In genomic region chr9:112680731-112681402, GRCh38 we compare ENCODE assay signal across 22 cellular contexts. TPM values are rescaled to one million over a fixed set of nuclear protein-coding genes. Genes with fewer than 3 reads are reported as not detected.
A peak's percentile ranks its signal among the peaks of the same experiment; 100 is the strongest.
DNase-seq lines count a peak whose midpoint lies in the region; ATAC-seq and TF ChIP-seq lines count a peak whose summit lies in the region.
"Had no signal": no experiment of that assay in that cellular context is flagged by ENCODE, and none has a peak within 500 bp of the region (broad histone marks: within the 10 kb centered on the region; RNA-seq: fewer than 3 reads in every experiment).

No MANE protein-coding gene starts in this region.

- H2BK120ac ChIP-seq in mesendoderm (ENCODE audit: low read depth, low read length), result no peak overlapping the region

- DNase-seq in epithelial cell of proximal tubule (ENCODE audit: low read depth) (peak; percentile 2), mesendoderm (peak; percentile 64), T-helper 1 cell (no peak), NCI-H2107 treated with DMSO at 0.1 percent for 48 hours (lab: John Stamatoyannopoulos, UW; ENCODE audit: unreplicated experiment) (no peak)
- no peak for DNase-seq in CD4-positive, alpha-beta T cell
- DNase-seq in activated CD4-positive, alpha-beta memory T cell treated with anti-CD3 and anti-CD28 coated beads, Interleukin-2, amount 10 ng/mL, durations not matched to agents 7 days and 5 days, result no peak
- DNase-seq: AML-193, GF-D8, IMR-90, Karpas-422, NCI-H1092, NCI-H1436 treated with DMSO at 0.1 percent for 48 hours, NCI-H2081, NCI-H524 treated with DMSO at 0.1 percent for 48 hours, PC-3, RPMI8226, SHP77 treated with DMSO at 0.1 percent for 48 hours, SK-N-SH had no signal

- H2AK5ac ChIP-seq in mesendoderm (ENCODE audit: low read length), result no peak overlapping the region

- H3K36me3 Mint-ChIP-seq in CD4-positive, alpha-beta T cell (ENCODE audit: low read depth), result peaks cover 13% of the 10 kb centered on the region
- H3K36me3 Mint-ChIP-seq in activated CD4-positive, alpha-beta memory T cell treated with anti-CD3 and anti-CD28 coated beads, Interleukin-2, amount 10 ng/mL, durations not matched to agents 7 days and 5 days (ENCODE audit: low read depth), result peaks cover 22% of the 10 kb centered on the region

- no peak overlapping the region for H3K4me3 ChIP-seq in HEK293 (ENCODE audit: low read depth, low read length)
- H3K4me3 ChIP-seq in epithelial cell of proximal tubule (ENCODE audit: low read depth, low read length), result no peak overlapping the region
- no peak overlapping the region for H3K4me3 ChIP-seq in mesendoderm (ENCODE audit: low read length)
- H3K4me3 ChIP-seq: HAP-1 had no signal

- no peak overlapping the region for H2BK15ac ChIP-seq in mesendoderm (replicated peaks; ENCODE audit: low read depth)

- no peak overlapping the region for H3K18ac ChIP-seq in mesendoderm (ENCODE audit: low read length)

- peaks cover 4% of the 10 kb centered on the region for H3K27me3 Mint-ChIP-seq in CD4-positive, alpha-beta T cell
- H3K27me3 Mint-ChIP-seq in activated CD4-positive, alpha-beta memory T cell treated with anti-CD3 and anti-CD28 coated beads, Interleukin-2, amount 10 ng/mL, durations not matched to agents 7 days and 5 days, result peaks cover 1% of the 10 kb centered on the region

- no peak for TF ChIP-seq CTCF in HEK293 (tag by site-specific recombination; IDR thresholded peaks at IDR 0.05)
- TF ChIP-seq CTCF in epithelial cell of proximal tubule (conservative IDR thresholded peaks at IDR 0.05; ENCODE audit: low read depth, low read length), result no peak
- TF ChIP-seq CTCF in CD4-positive, alpha-beta T cell (IDR thresholded peaks at IDR 0.05), result no peak

- no peak overlapping the region for H3K23ac ChIP-seq in mesendoderm (ENCODE audit: low read length)

- no peak overlapping the region for H2BK5ac ChIP-seq in mesendoderm (ENCODE audit: low read length)

- no peak overlapping the region for H4K5ac ChIP-seq in mesendoderm (ENCODE audit: low read length)

- peaks cover 10% of the 10 kb centered on the region for H3K4me1 Mint-ChIP-seq in CD4-positive, alpha-beta T cell (ENCODE audit: low read depth)
- peaks cover 6% of the 10 kb centered on the region for H3K4me1 Mint-ChIP-seq in activated CD4-positive, alpha-beta memory T cell treated with anti-CD3 and anti-CD28 coated beads, Interleukin-2, amount 10 ng/mL, durations not matched to agents 7 days and 5 days

- H3K27ac ChIP-seq in HEK293 (ENCODE audit: extremely low read depth, low read depth, low read length) (no peak overlapping the region), mesendoderm (ENCODE audit: low read depth, low read length) (no peak overlapping the region)
- H3K27ac ChIP-seq in CD4-positive, alpha-beta T cell (ENCODE audit: low read depth, low read length), result no peak overlapping the region
- H3K27ac ChIP-seq: C4-2B, HL-60 had no signal

- H3K4me2 ChIP-seq in mesendoderm (ENCODE audit: low read length), result no peak overlapping the region
- H3K4me2 ChIP-seq: SK-N-SH had no signal

- no peak overlapping the region for H3K4ac ChIP-seq in mesendoderm (ENCODE audit: low read depth, low read length)

- POLR2A ChIA-PET in HEK293 (lab: Yijun Ruan, JAX), result no interaction called here
- POLR2A ChIA-PET in CD4-positive, alpha-beta T cell (lab: Charles Lee), result no interaction called here
- POLR2A ChIA-PET in activated CD4-positive, alpha-beta memory T cell treated with anti-CD3 and anti-CD28 coated beads, Interleukin-2, amount 10 ng/mL, durations not matched to agents 7 days and 5 days (lab: Charles Lee), result interaction anchor here (0.6 kb wide), 1 partner anchor 190 kb away, joined by 3 read pairs; no protein-coding TSS in a partner anchor

- intact Hi-C loops in CD4-positive, alpha-beta T cell (cut with DNase I, micrococcal nuclease), result no loop called here

- H3K9me3 Mint-ChIP-seq in CD4-positive, alpha-beta T cell, result peaks cover 12% of the 10 kb centered on the region
- H3K9me3 Mint-ChIP-seq in activated CD4-positive, alpha-beta memory T cell treated with anti-CD3 and anti-CD28 coated beads, Interleukin-2, amount 10 ng/mL, durations not matched to agents 7 days and 5 days, result peaks cover 15% of the 10 kb centered on the region

- no peak overlapping the region for H3K9ac ChIP-seq in mesendoderm (ENCODE audit: low read length)
- H3K9ac ChIP-seq: SK-N-SH had no signal

- ATAC-seq in CD4-positive, alpha-beta T cell (ENCODE audit: poor library complexity), result no peak
- ATAC-seq: PC-3 had no signal

- no peaks in the 10 kb centered on the region for H3K79me1 ChIP-seq in mesendoderm (ENCODE audit: low read length)

- H3K27ac Mint-ChIP-seq in CD4-positive, alpha-beta T cell, result no peak overlapping the region
- H3K27ac Mint-ChIP-seq in activated CD4-positive, alpha-beta memory T cell treated with anti-CD3 and anti-CD28 coated beads, Interleukin-2, amount 10 ng/mL, durations not matched to agents 7 days and 5 days, result no peak overlapping the region

- H3K4me1 ChIP-seq in HEK293 (ENCODE audit: control insufficient read depth, insufficient read depth, low read length), result no peaks in the 10 kb centered on the region
- H3K4me1 ChIP-seq in mesendoderm (ENCODE audit: control insufficient read depth, low read depth, low read length), result peaks cover 2% of the 10 kb centered on the region
- H3K4me1 ChIP-seq: HAP-1 had no signal

- H3K4me3 Mint-ChIP-seq in CD4-positive, alpha-beta T cell, result no peak overlapping the region
- no peak overlapping the region for H3K4me3 Mint-ChIP-seq in activated CD4-positive, alpha-beta memory T cell treated with anti-CD3 and anti-CD28 coated beads, Interleukin-2, amount 10 ng/mL, durations not matched to agents 7 days and 5 days

- no CpG with 5 or more reads among the region's 6 CpGs for WGBS in mesendoderm (ENCODE audit: extremely low coverage, insufficient coverage, low lambda C conversion rate)

- H3K9me3 ChIP-seq in HEK293 (ENCODE audit: control insufficient read depth, insufficient read depth, low read depth, low read length), result no peaks in the 10 kb centered on the region
- peaks cover 17% of the 10 kb centered on the region for H3K9me3 ChIP-seq in CD4-positive, alpha-beta T cell (ENCODE audit: control insufficient read depth, low read length)
- H3K9me3 ChIP-seq: HAP-1, SK-N-SH had no signal

- H4K8ac ChIP-seq in mesendoderm (ENCODE audit: low read depth, low read length), result no peak overlapping the region

- CTCF ChIA-PET in HEK293 (lab: Yijun Ruan, JAX), result interaction anchor here (0.6 to 0.7 kb wide), 3 partner anchors 14 to 80 kb away, joined by 3 to 4 read pairs (median 3); no protein-coding TSS in a partner anchor
- CTCF ChIA-PET in CD4-positive, alpha-beta T cell (lab: Charles Lee), result no interaction called here
- CTCF ChIA-PET in activated CD4-positive, alpha-beta memory T cell treated with anti-CD3 and anti-CD28 coated beads, Interleukin-2, amount 10 ng/mL, durations not matched to agents 7 days and 5 days (lab: Charles Lee), result interaction anchor here (1.0 to 1.2 kb wide), 2 partner anchors 11 to 13 kb away, joined by 3 to 4 read pairs; no protein-coding TSS in a partner anchor

- H3K56ac ChIP-seq in mesendoderm (ENCODE audit: low read length), result peak overlapping the region; percentile 63

- H3K36me3 ChIP-seq in HEK293 (ENCODE audit: control insufficient read depth in 2 of 2, insufficient read depth in 1 of 2, low read length in 2 of 2), result peaks cover 0 to 6% of the 10 kb centered on the region in 2 experiments; a peak in 1 of 3 replicates
- no peaks in the 10 kb centered on the region for H3K36me3 ChIP-seq in mesendoderm (ENCODE audit: control insufficient read depth, insufficient read depth, low read length)
- H3K36me3 ChIP-seq: HAP-1 had no signal

- H3K79me2 ChIP-seq in mesendoderm (ENCODE audit: control insufficient read depth, insufficient read depth, low read length), result no peaks in the 10 kb centered on the region

- H3K27me3 ChIP-seq in mesendoderm (ENCODE audit: insufficient read depth, low read length, poor library complexity), result no peaks in the 10 kb centered on the region
- no peaks in the 10 kb centered on the region for H3K27me3 ChIP-seq in CD4-positive, alpha-beta T cell (ENCODE audit: control insufficient read depth, insufficient read depth, low read length)

TF ChIP-seq in HEK293, 187 proteins besides CTCF, POLR2A, EP300 and RAD21:
- TF ChIP-seq ZNF2 (tag by site-specific recombination; IDR thresholded peaks at IDR 0.05) (no peak), ZNF449 (tag by site-specific recombination; IDR thresholded peaks at IDR 0.05) (0 out of 2 replicates have a peak, but pooled peaks have one; percentile 29)
TF ChIP-seq in HEK293: peak in this region for 1.

RNA-seq across cellular contexts. Expression of gene INIP, which starts 37.0 kb away (rescaled TPM):
- total RNA-seq in epithelial cell of proximal tubule, result 15.1 and 20.5 TPM in 2 replicates
- polyA plus RNA-seq in mesendoderm (2013, experiment 1 of 2), result 9.2 TPM
- 9.4 TPM for polyA plus RNA-seq in mesendoderm (2013, experiment 2 of 2)
- total RNA-seq in CD4-positive, alpha-beta T cell, result 1 to 10 TPM; 7.8 to 9.1 TPM
- total RNA-seq in activated CD4-positive, alpha-beta memory T cell treated with anti-CD3 and anti-CD28 coated beads, Interleukin-2, amount 10 ng/mL, durations not matched to agents 7 days and 5 days, result 10 to 100 TPM; 36.1 to 38.1 TPM

Comparison
In these comparisons a context has a peak if more than half of its experiments do, and no peak if none do; other contexts are left out.
1. DNase-seq: peak in epithelial cell of proximal tubule (single experiment) and mesendoderm (single experiment); none in CD4-positive, alpha-beta T cell (0 of 10), T-helper 1 cell (0 of 5), NCI-H2107 treated with DMSO at 0.1 percent for 48 hours (single experiment) and activated CD4-positive, alpha-beta memory T cell treated with anti-CD3 and anti-CD28 coated beads, Interleukin-2, amount 10 ng/mL, durations not matched to agents 7 days and 5 days (single experiment).